Comparison of ENCODE assay signal across 1 cellular context in the genomic region with DNA sequence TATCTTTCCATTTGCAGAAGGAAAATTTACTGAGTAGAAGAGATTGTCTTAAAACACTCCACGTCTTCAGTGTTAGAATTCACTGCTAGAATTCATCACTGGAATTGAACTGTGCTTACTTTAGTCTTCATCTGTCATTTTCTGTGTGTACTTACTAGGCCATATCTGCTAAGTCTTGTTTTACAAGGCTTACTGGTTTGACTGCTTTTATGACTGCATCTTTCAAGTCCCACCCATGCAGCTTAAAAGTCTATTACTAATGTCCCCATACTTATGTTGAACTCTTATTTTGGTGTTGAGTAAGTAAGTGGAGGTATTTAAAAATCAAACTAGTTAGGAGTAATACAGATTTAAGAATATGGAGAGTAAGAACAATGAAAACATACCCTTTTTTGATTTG.
TF ChIP-seq lines count a peak whose summit lies in the region.

No MANE protein-coding gene starts in this region.

TF ChIP-seq in HCT116, 20 proteins besides CTCF, POLR2A, EP300 and RAD21 (continued from another document):
- TF ChIP-seq EGR1 (IDR thresholded peaks at IDR 0.05; ENCODE audit: low read depth) (no peak), ZNF274 (IDR thresholded peaks at IDR 0.05; ENCODE audit: low read depth, low read length) (no peak), JUND (IDR thresholded peaks at IDR 0.05) (0 out of 2 replicates have a peak, but pooled peaks have one; percentile 23), CEBPB (IDR thresholded peaks at IDR 0.05; ENCODE audit: low read depth) (no peak), SRF (IDR thresholded peaks at IDR 0.05; ENCODE audit: low read depth) (no peak), SP1 (IDR thresholded peaks at IDR 0.05; ENCODE audit: low read depth) (peak; percentile 51; the same call in 1 of the 2 replicates), SIN3A (IDR thresholded peaks at IDR 0.05; ENCODE audit: low read depth) (0 out of 2 replicates have a peak, but pooled peaks have one; percentile 27), YY1 (IDR thresholded peaks at IDR 0.05; ENCODE audit: extremely low read depth, insufficient replicate concordance, low read depth, low read length) (no peak), FOSL1 (IDR thresholded peaks at IDR 0.05; ENCODE audit: low read depth) (0 out of 2 replicates have a peak, but pooled peaks have one; percentile 21)
- TF ChIP-seq, protein P1, sequence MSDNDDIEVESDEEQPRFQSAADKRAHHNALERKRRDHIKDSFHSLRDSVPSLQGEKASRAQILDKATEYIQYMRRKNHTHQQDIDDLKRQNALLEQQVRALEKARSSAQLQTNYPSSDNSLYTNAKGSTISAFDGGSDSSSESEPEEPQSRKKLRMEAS (IDR thresholded peaks at IDR 0.05) = 0 out of 2 replicates have a peak, but pooled peaks have one; percentile 15
- TF ChIP-seq, protein P2, sequence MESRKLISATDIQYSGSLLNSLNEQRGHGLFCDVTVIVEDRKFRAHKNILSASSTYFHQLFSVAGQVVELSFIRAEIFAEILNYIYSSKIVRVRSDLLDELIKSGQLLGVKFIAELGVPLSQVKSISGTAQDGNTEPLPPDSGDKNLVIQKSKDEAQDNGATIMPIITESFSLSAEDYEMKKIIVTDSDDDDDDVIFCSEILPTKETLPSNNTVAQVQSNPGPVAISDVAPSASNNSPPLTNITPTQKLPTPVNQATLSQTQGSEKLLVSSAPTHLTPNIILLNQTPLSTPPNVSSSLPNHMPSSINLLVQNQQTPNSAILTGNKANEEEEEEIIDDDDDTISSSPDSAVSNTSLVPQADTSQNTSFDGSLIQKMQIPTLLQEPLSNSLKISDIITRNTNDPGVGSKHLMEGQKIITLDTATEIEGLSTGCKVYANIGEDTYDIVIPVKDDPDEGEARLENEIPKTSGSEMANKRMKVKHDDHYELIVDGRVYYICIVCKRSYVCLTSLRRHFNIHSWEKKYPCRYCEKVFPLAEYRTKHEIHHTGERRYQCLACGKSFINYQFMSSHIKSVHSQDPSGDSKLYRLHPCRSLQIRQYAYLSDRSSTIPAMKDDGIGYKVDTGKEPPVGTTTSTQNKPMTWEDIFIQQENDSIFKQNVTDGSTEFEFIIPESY (IDR thresholded peaks at IDR 0.05; ENCODE audit: extremely low read depth, insufficient replicate concordance, low read length) = no peak
- TF ChIP-seq, protein P3, sequence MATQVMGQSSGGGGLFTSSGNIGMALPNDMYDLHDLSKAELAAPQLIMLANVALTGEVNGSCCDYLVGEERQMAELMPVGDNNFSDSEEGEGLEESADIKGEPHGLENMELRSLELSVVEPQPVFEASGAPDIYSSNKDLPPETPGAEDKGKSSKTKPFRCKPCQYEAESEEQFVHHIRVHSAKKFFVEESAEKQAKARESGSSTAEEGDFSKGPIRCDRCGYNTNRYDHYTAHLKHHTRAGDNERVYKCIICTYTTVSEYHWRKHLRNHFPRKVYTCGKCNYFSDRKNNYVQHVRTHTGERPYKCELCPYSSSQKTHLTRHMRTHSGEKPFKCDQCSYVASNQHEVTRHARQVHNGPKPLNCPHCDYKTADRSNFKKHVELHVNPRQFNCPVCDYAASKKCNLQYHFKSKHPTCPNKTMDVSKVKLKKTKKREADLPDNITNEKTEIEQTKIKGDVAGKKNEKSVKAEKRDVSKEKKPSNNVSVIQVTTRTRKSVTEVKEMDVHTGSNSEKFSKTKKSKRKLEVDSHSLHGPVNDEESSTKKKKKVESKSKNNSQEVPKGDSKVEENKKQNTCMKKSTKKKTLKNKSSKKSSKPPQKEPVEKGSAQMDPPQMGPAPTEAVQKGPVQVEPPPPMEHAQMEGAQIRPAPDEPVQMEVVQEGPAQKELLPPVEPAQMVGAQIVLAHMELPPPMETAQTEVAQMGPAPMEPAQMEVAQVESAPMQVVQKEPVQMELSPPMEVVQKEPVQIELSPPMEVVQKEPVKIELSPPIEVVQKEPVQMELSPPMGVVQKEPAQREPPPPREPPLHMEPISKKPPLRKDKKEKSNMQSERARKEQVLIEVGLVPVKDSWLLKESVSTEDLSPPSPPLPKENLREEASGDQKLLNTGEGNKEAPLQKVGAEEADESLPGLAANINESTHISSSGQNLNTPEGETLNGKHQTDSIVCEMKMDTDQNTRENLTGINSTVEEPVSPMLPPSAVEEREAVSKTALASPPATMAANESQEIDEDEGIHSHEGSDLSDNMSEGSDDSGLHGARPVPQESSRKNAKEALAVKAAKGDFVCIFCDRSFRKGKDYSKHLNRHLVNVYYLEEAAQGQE (IDR thresholded peaks at IDR 0.05; ENCODE audit: low read depth) = no peak
